21 cellular contexts compared by ENCODE assay signal in the genomic region with DNA sequence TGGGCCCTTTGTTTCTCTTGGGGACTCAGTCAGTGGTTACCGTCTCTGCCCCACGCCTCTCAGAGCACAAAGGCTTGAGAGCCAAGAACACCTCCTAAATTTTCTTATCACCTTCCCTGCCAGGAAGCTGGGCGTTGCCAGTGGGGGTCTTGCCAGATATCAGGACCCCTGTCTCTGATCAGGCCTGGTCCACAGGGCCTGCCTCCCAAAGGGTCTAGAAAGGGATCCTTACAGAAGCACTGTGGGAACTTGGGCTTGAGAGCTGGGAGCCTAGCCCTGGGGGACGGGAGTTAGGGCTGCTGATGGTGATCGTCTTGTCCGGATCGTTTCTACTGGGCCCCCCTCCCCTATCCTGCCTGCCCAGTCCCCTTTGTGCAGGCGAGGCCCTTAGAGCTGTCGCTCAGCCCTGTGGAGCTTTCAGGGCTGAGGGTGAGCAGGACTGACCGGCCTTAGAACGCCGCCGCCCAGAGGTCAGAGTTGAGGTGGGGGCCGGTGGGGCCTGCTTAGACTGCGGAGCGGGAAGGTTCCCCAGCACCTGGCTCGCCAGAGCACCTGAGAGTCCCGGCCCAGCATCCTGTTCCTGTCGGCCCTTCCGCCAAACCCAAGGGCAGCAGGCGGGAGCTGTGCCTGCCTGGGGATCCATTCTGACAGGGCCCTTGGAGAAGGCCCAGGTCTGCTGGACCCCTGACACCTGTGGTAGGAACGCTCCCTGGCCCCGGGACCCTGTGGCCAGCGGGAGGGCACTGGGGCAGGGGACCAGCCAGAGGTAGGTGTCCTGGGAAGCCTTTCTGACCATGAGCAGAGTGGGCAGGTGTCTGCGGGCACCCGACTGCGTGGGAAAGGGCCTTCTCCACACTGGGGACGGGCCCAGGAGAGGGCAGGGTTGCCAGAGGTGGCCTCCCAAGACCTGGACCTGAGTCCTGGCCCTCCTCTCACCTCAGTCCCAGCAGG. TPM values are rescaled to one million over a fixed set of nuclear protein-coding genes. Genes with fewer than 3 reads are reported as not detected.
DNase-seq lines count a peak whose midpoint lies in the region; ATAC-seq and TF ChIP-seq lines count a peak whose summit lies in the region.
"Had no signal": no experiment of that assay in that cellular context is flagged by ENCODE, and none has a peak within 500 bp of the region (broad histone marks: within the 10 kb centered on the region; RNA-seq: fewer than 3 reads in every experiment).

No MANE protein-coding gene starts in this region.

- no CpG with 5 or more reads among the region's 28 CpGs for WGBS in right lobe of liver (ENCODE audit: insufficient coverage, low coverage, low lambda C conversion rate, missing lambda C conversion rate)
- WGBS in testis, 2 donors: 91 to 93% methylated on average over 16 to 28 of the region's 28 CpGs

- H3K27me3 ChIP-seq in right lobe of liver: no peaks in the 10 kb centered on the region
- H3K27me3 ChIP-seq in testis: no peaks in the 10 kb centered on the region
- H3K27me3 ChIP-seq: breast epithelium, dorsolateral prefrontal cortex, ovary, tibial nerve had no signal

- H3K27me3 Mint-ChIP-seq in activated naive CD4-positive, alpha-beta T cell treated with anti-CD3 and anti-CD28 coated beads for 36 hours (ENCODE audit: low read depth): no peaks in the 10 kb centered on the region
- H3K27me3 Mint-ChIP-seq in activated CD4-positive, alpha-beta T cell treated with anti-CD3 and anti-CD28 coated beads for 36 hours: no peaks in the 10 kb centered on the region
- H3K27me3 Mint-ChIP-seq: activated CD4-positive, alpha-beta T cell treated with anti-CD3 and anti-CD28 coated beads, Interleukin-2, amount 10 ng/mL, durations not matched to agents 24 days and 14 days; CD4-positive, CD25-positive, alpha-beta regulatory T cell had no signal

- no peak overlapping the region for H3K4me3 ChIP-seq in right lobe of liver
- no peak overlapping the region for H3K4me3 ChIP-seq in testis
- H3K4me3 ChIP-seq: breast epithelium, dorsolateral prefrontal cortex, GM23248, left lung, ovary, skin epidermis, tibial nerve had no signal

- no peaks in the 10 kb centered on the region for H3K9me3 ChIP-seq in right lobe of liver
- H3K9me3 ChIP-seq in testis: no peaks in the 10 kb centered on the region
- H3K9me3 ChIP-seq: breast epithelium, left lung, ovary, tibial nerve had no signal

- H3K27ac ChIP-seq in right lobe of liver (no peak overlapping the region), testis (no peak overlapping the region)
- H3K27ac ChIP-seq: breast epithelium, GM23248, left lung, ovary, skin epidermis, tibial nerve had no signal

- TF ChIP-seq CTCF in right lobe of liver (IDR thresholded peaks at IDR 0.05): no peak
- TF ChIP-seq CTCF in testis (IDR thresholded peaks at IDR 0.05): no peak

- POLR2A ChIA-PET in activated CD4-positive, alpha-beta T cell treated with anti-CD3 and anti-CD28 coated beads for 36 hours (lab: Charles Lee): no interaction called here

- H3K4me1 Mint-ChIP-seq in activated naive CD4-positive, alpha-beta T cell treated with anti-CD3 and anti-CD28 coated beads for 36 hours (ENCODE audit: low read depth): peaks cover 2% of the 10 kb centered on the region
- no peaks in the 10 kb centered on the region for H3K4me1 Mint-ChIP-seq in activated CD4-positive, alpha-beta T cell treated with anti-CD3 and anti-CD28 coated beads for 36 hours

- H3K36me3 ChIP-seq in right lobe of liver: no peaks in the 10 kb centered on the region
- H3K36me3 ChIP-seq in testis (ENCODE audit: low read depth, missing control alignments): no peaks in the 10 kb centered on the region
- H3K36me3 ChIP-seq: breast epithelium, left lung, ovary had no signal

- DNase-seq in activated naive CD4-positive, alpha-beta T cell treated with anti-CD3 and anti-CD28 coated beads for 36 hours: peak; percentile 3
- DNase-seq in activated naive CD4-positive, alpha-beta T cell (lab: John Stamatoyannopoulos, UW): no peak
- DNase-seq in activated CD8-positive, alpha-beta memory T cell treated with anti-CD3 and anti-CD28 coated beads for 24 hours: peak; percentile 49
- peak in 2 of 3 donors; percentile 9 to 45 for DNase-seq in right lobe of liver
- DNase-seq in testis: peak; percentile 9
- no peak for DNase-seq in stimulated activated naive CD4-positive, alpha-beta T cell treated with Interleukin-2 at 50 U/mL for 16 hours (lab: John Stamatoyannopoulos, UW)
- no peak for DNase-seq in activated CD4-positive, alpha-beta T cell treated with anti-CD3 and anti-CD28 coated beads for 36 hours
- DNase-seq in GM19238 (ENCODE audit: insufficient read length, low spot score): no peak
- DNase-seq: activated CD4-positive, alpha-beta T cell treated with anti-CD3 and anti-CD28 coated beads, Interleukin-2, amount 10 ng/mL, durations not matched to agents 24 days and 14 days; CD4-positive, CD25-positive, alpha-beta regulatory T cell; DMS79 treated with DMSO at 0.1 percent for 48 hours; GM23248; NCI-H2227 treated with DMSO at 0.1 percent for 48 hours had no signal

- no peak overlapping the region for H3K4me3 Mint-ChIP-seq in activated naive CD4-positive, alpha-beta T cell treated with anti-CD3 and anti-CD28 coated beads for 36 hours
- H3K4me3 Mint-ChIP-seq in activated CD4-positive, alpha-beta T cell treated with anti-CD3 and anti-CD28 coated beads for 36 hours: no peak overlapping the region
- H3K4me3 Mint-ChIP-seq: activated CD4-positive, alpha-beta T cell treated with anti-CD3 and anti-CD28 coated beads, Interleukin-2, amount 10 ng/mL, durations not matched to agents 24 days and 14 days; activated T-cell treated with anti-CD3 and anti-CD28 coated beads, Interleukin-2, amount 50 U/mL, for 4 hours; CD4-positive, CD25-positive, alpha-beta regulatory T cell had no signal

- intact Hi-C loops in activated naive CD4-positive, alpha-beta T cell treated with anti-CD3 and anti-CD28 coated beads for 36 hours (cut with micrococcal nuclease): no loop called here
- intact Hi-C loops in right lobe of liver (cut with DNase I): no loop called here
- intact Hi-C loops in testis (cut with DNase I; ENCODE audit: low total_unique reads): no loop called here
- intact Hi-C loops in activated CD4-positive, alpha-beta T cell treated with anti-CD3 and anti-CD28 coated beads for 36 hours (cut with DNase I, micrococcal nuclease): no loop called here

- CTCF ChIA-PET in activated naive CD4-positive, alpha-beta T cell treated with anti-CD3 and anti-CD28 coated beads for 36 hours (lab: Charles Lee): no interaction called here
- CTCF ChIA-PET in activated CD4-positive, alpha-beta T cell treated with anti-CD3 and anti-CD28 coated beads for 36 hours (lab: Charles Lee): no interaction called here

- peaks cover 8% of the 10 kb centered on the region for H3K36me3 Mint-ChIP-seq in activated naive CD4-positive, alpha-beta T cell treated with anti-CD3 and anti-CD28 coated beads for 36 hours (ENCODE audit: low read depth)
- peaks cover 10% of the 10 kb centered on the region for H3K36me3 Mint-ChIP-seq in activated CD4-positive, alpha-beta T cell treated with anti-CD3 and anti-CD28 coated beads for 36 hours (ENCODE audit: low read depth)
- H3K36me3 Mint-ChIP-seq: CD4-positive, CD25-positive, alpha-beta regulatory T cell had no signal

- H3K9me3 Mint-ChIP-seq in activated naive CD4-positive, alpha-beta T cell treated with anti-CD3 and anti-CD28 coated beads for 36 hours: no peaks in the 10 kb centered on the region
- no peaks in the 10 kb centered on the region for H3K9me3 Mint-ChIP-seq in activated CD4-positive, alpha-beta T cell treated with anti-CD3 and anti-CD28 coated beads for 36 hours (ENCODE audit: low read depth)
- H3K9me3 Mint-ChIP-seq: activated CD4-positive, alpha-beta T cell treated with anti-CD3 and anti-CD28 coated beads, Interleukin-2, amount 10 ng/mL, durations not matched to agents 24 days and 14 days; activated T-cell treated with anti-CD3 and anti-CD28 coated beads, Interleukin-2, amount 50 U/mL, for 4 hours; CD4-positive, CD25-positive, alpha-beta regulatory T cell had no signal

- no peak overlapping the region for H3K27ac Mint-ChIP-seq in activated naive CD4-positive, alpha-beta T cell treated with anti-CD3 and anti-CD28 coated beads for 36 hours
- no peak overlapping the region for H3K27ac Mint-ChIP-seq in activated CD4-positive, alpha-beta T cell treated with anti-CD3 and anti-CD28 coated beads for 36 hours
- H3K27ac Mint-ChIP-seq: activated CD4-positive, alpha-beta T cell treated with anti-CD3 and anti-CD28 coated beads, Interleukin-2, amount 10 ng/mL, durations not matched to agents 24 days and 14 days; CD4-positive, CD25-positive, alpha-beta regulatory T cell had no signal

- H3K4me1 ChIP-seq in right lobe of liver (peaks cover 0 to 5% (median 0%) of the 10 kb centered on the region in 4 donors), testis (no peaks in the 10 kb centered on the region)
- H3K4me1 ChIP-seq: breast epithelium, left lung had no signal

- no peak for TF ChIP-seq POLR2A in right lobe of liver (IDR thresholded peaks at IDR 0.05)
- no peak for TF ChIP-seq POLR2A in testis (IDR thresholded peaks at IDR 0.05)

- ATAC-seq in right lobe of liver: no peak
- ATAC-seq in activated CD4-positive, alpha-beta T cell treated with anti-CD3 and anti-CD28 coated beads for 36 hours: no peak
- ATAC-seq: activated T-cell treated with anti-CD3 and anti-CD28 coated beads, Interleukin-2, amount 50 U/mL, for 4 hours; left lung had no signal

RNA-seq across cellular contexts. Expression of a gene that starts 1.0 kb away (rescaled TPM):
- total RNA-seq in activated naive CD4-positive, alpha-beta T cell treated with anti-CD3 and anti-CD28 coated beads for 36 hours: under 1 TPM; 0.05 to 0.15 TPM
- total RNA-seq in right lobe of liver (1 to 10 TPM in 1 of 6 experiments, under 1 TPM in 5; 0.11 to 1.1 (median 0.50) TPM), testis (1 to 10 TPM; 2.8 to 7.5 TPM)
- 2.1 TPM for polyA plus RNA-seq in testis (ENCODE audit: insufficient read depth, low read depth, low replicate concordance)
- total RNA-seq in activated CD4-positive, alpha-beta T cell treated with anti-CD3 and anti-CD28 coated beads for 36 hours: under 1 TPM; 0.16 to 0.21 TPM
- total RNA-seq: CD4-positive, CD25-positive, alpha-beta regulatory T cell had no signal
- polyA plus RNA-seq: CD4-positive, CD25-positive, alpha-beta regulatory T cell had no signal

RNA-seq across cellular contexts. Expression of a gene that starts 37.4 kb away (rescaled TPM):
- total RNA-seq in activated naive CD4-positive, alpha-beta T cell treated with anti-CD3 and anti-CD28 coated beads for 36 hours: not detected
- total RNA-seq in right lobe of liver (under 1 TPM in 4 of 6 experiments, not detected in 2; 0.04 to 0.19 (median 0.11) TPM), testis (under 1 TPM; 0.16 to 0.37 TPM)
- polyA plus RNA-seq in testis (ENCODE audit: insufficient read depth, low read depth, low replicate concordance): 0.29 TPM
- total RNA-seq in activated CD4-positive, alpha-beta T cell treated with anti-CD3 and anti-CD28 coated beads for 36 hours: not detected
- total RNA-seq: A673; activated CD4-positive, alpha-beta T cell treated with anti-CD3 and anti-CD28 coated beads, Interleukin-2, amount 10 ng/mL, durations not matched to agents 24 days and 14 days; activated T-cell treated with anti-CD3 and anti-CD28 coated beads, Interleukin-2, amount 50 U/mL, for 4 hours; CD4-positive, CD25-positive, alpha-beta regulatory T cell had no signal
- polyA plus RNA-seq: CD4-positive, CD25-positive, alpha-beta regulatory T cell had no signal

RNA-seq across cellular contexts. Expression of a gene that starts 40.3 kb away (rescaled TPM):
- total RNA-seq in activated naive CD4-positive, alpha-beta T cell treated with anti-CD3 and anti-CD28 coated beads for 36 hours: 10 to 100 TPM; 46.4 to 46.7 TPM
- total RNA-seq in right lobe of liver: 10 to 100 TPM; 24.4 to 54.2 (median 35.9) TPM
- 10 to 100 TPM; 19.6 to 40.2 TPM for total RNA-seq in testis
- 24.6 TPM for polyA plus RNA-seq in testis (ENCODE audit: insufficient read depth, low read depth, low replicate concordance)
- total RNA-seq in activated CD4-positive, alpha-beta T cell treated with anti-CD3 and anti-CD28 coated beads for 36 hours: 10 to 100 TPM; 59.2 to 60.5 TPM

RNA-seq across cellular contexts. Expression of a gene that starts 57.7 kb away (rescaled TPM):
- under 1 TPM in 1 of 2 experiments, not detected in 1; 0.40 TPM for total RNA-seq in activated naive CD4-positive, alpha-beta T cell treated with anti-CD3 and anti-CD28 coated beads for 36 hours
- total RNA-seq in right lobe of liver (1 to 10 TPM in 1 of 6 experiments, under 1 TPM in 2, not detected in 3; 0.27 to 1.4 (median 0.31) TPM), testis (10 to 100 TPM in 1 of 2 donors, 1 to 10 TPM in 1; 9.5 to 23.1 TPM)
- 31.0 TPM for polyA plus RNA-seq in testis (ENCODE audit: insufficient read depth, low read depth, low replicate concordance)
- total RNA-seq in activated CD4-positive, alpha-beta T cell treated with anti-CD3 and anti-CD28 coated beads for 36 hours: under 1 TPM; 0.07 to 0.39 TPM
- total RNA-seq: CD4-positive, CD25-positive, alpha-beta regulatory T cell; tibial nerve had no signal

Comparison
In these comparisons a context has a peak if more than half of its experiments do, and no peak if none do; other contexts are left out.
1. DNase-seq: peak in activated naive CD4-positive, alpha-beta T cell treated with anti-CD3 and anti-CD28 coated beads for 36 hours (single experiment), activated CD8-positive, alpha-beta memory T cell treated with anti-CD3 and anti-CD28 coated beads for 24 hours (single experiment), right lobe of liver (2 of 3) and testis (single experiment); none in activated naive CD4-positive, alpha-beta T cell (0 of 4), stimulated activated naive CD4-positive, alpha-beta T cell treated with Interleukin-2 at 50 U/mL for 16 hours (single experiment), activated CD4-positive, alpha-beta T cell treated with anti-CD3 and anti-CD28 coated beads for 36 hours (single experiment) and GM19238 (single experiment).